Comparison of ENCODE assay signal across 17 cellular contexts in the genomic region with DNA sequence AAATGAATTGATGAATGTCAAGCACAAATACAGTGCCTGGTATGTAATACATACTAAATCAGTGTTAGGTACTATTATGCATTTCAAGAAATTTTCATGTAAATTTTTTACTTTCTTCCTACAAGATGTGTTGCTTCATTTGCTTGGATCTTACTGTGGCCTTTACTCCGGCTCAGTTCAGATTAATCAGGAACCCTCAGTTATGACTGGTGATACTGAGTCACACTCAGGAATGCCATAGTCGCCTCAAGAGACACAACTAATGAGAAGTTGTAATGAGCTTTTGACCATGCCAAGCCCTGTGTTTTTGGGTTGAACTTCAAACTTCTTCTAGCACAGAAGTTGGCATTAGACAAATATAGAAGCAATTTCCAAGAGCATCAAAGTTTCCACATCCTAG.
A peak's percentile ranks its signal among the peaks of the same experiment; 100 is the strongest.
DNase-seq lines count a peak whose midpoint lies in the region; ATAC-seq, FAIRE-seq and TF ChIP-seq lines count a peak whose summit lies in the region.
"Had no signal": no experiment of that assay in that cellular context is flagged by ENCODE, and none has a peak within 500 bp of the region (broad histone marks: within the 10 kb centered on the region; RNA-seq: fewer than 3 reads in every experiment).

No MANE protein-coding gene starts in this region.

- no peak overlapping the region for H2AFZ ChIP-seq in HCT116 (ENCODE audit: low read depth, low read length, poor library complexity, severe bottlenecking)
- no peak overlapping the region for H2AFZ ChIP-seq in keratinocyte (ENCODE audit: control insufficient read depth, low read length)

- H3K9me2 ChIP-seq in HCT116 (ENCODE audit: insufficient read depth), result no peaks in the 10 kb centered on the region

- H3K27ac ChIP-seq in HCT116 (ENCODE audit: low read depth, low read length) (no peak overlapping the region), keratinocyte (ENCODE audit: control insufficient read depth, insufficient read depth, low read length) (no peak overlapping the region), subcutaneous abdominal adipose tissue (ENCODE audit: low read depth, low read length) (peak overlapping the region; percentile 21), sigmoid colon (peak overlapping the region in 2 of 4 donors; percentile 21 to 29)
- H3K27ac ChIP-seq: colonic mucosa, psoas muscle had no signal

- peaks cover 10% of the 10 kb centered on the region for H3K36me3 Mint-ChIP-seq in activated naive CD8-positive, alpha-beta T cell treated with anti-CD3 and anti-CD28 coated beads, Interleukin-2, amount 50 U/mL, for 24 hours (ENCODE audit: low read depth)

- H3K4me1 ChIP-seq in HCT116 (ENCODE audit: control insufficient read depth in 1 of 2, insufficient read depth in 2 of 2, low read length in 2 of 2) (peaks cover 0 to 8% of the 10 kb centered on the region in 2 experiments; a peak in 1 of 4 replicates), keratinocyte (ENCODE audit: control insufficient read depth, extremely low read depth, insufficient read depth, low read length) (peaks cover 4% of the 10 kb centered on the region), subcutaneous abdominal adipose tissue (ENCODE audit: control insufficient read depth in 5 of 5, insufficient read depth in 5 of 5, low read length in 5 of 5) (peaks cover 0 to 21% (median 14%) of the 10 kb centered on the region in 5 donors), sigmoid colon (peaks cover 0 to 8% (median 0%) of the 10 kb centered on the region in 4 donors)
- H3K4me1 ChIP-seq: colonic mucosa had no signal

- CTCF ChIA-PET in HCT116 (lab: Charles Lee), result interaction anchor here (4.2 kb wide), 1 partner anchor 21 kb away, joined by 19 read pairs; no protein-coding TSS in a partner anchor

- TF ChIP-seq POLR2A in HCT116 (IDR thresholded peaks at IDR 0.05; ENCODE audit: borderline replicate concordance, extremely low read depth, insufficient read depth, insufficient read length), result no peak
- TF ChIP-seq POLR2A in sigmoid colon (IDR thresholded peaks at IDR 0.05), result no peak

- intact Hi-C loops in HCT116 (cut with micrococcal nuclease), result no loop called here
- intact Hi-C loops in sigmoid colon (cut with DNase I), result no loop called here

- H3K36me3 ChIP-seq in HCT116 (ENCODE audit: control insufficient read depth in 1 of 2, insufficient read depth in 2 of 2, low read length in 2 of 2) (no peaks in the 10 kb centered on the region), bronchial epithelial cell (ENCODE audit: control insufficient read depth, insufficient read depth, low read length) (no peaks in the 10 kb centered on the region), keratinocyte (ENCODE audit: control insufficient read depth in 2 of 2, extremely low read depth in 1 of 2, insufficient read depth in 2 of 2, low read length in 2 of 2) (no peaks in the 10 kb centered on the region), subcutaneous abdominal adipose tissue (ENCODE audit: control insufficient read depth in 5 of 5, insufficient read depth in 5 of 5, low read length in 5 of 5) (no peaks in the 10 kb centered on the region), sigmoid colon (no peaks in the 10 kb centered on the region)
- H3K36me3 ChIP-seq: colonic mucosa had no signal

- H3K9me3 Mint-ChIP-seq in activated naive CD8-positive, alpha-beta T cell treated with anti-CD3 and anti-CD28 coated beads, Interleukin-2, amount 50 U/mL, for 24 hours, result no peaks in the 10 kb centered on the region
- H3K9me3 Mint-ChIP-seq: activated naive CD4-positive, alpha-beta T cell treated with anti-CD3 and anti-CD28 coated beads, Interleukin-2, amount 50 U/mL, for 24 hours had no signal

- ATAC-seq in HCT116, result no peak
- ATAC-seq in activated naive CD8-positive, alpha-beta T cell treated with anti-CD3 and anti-CD28 coated beads, Interleukin-2, amount 50 U/mL, for 24 hours, result no peak
- ATAC-seq: activated CD4-positive, CD25-positive, alpha-beta regulatory T cell treated with anti-CD3 and anti-CD28 coated beads, Interleukin-2, amount 50 U/mL, for 24 hours had no signal

- no peaks in the 10 kb centered on the region for H4K20me1 ChIP-seq in HCT116 (ENCODE audit: insufficient read depth)
- no peaks in the 10 kb centered on the region for H4K20me1 ChIP-seq in keratinocyte (ENCODE audit: control insufficient read depth, extremely low read depth, insufficient read depth, low read length)

- no peaks in the 10 kb centered on the region for H3K9me3 ChIP-seq in HCT116 (ENCODE audit: control insufficient read depth in 1 of 2, insufficient read depth in 1 of 2, low read depth in 1 of 2, low read length in 2 of 2)
- H3K9me3 ChIP-seq in keratinocyte (ENCODE audit: control insufficient read depth, low read depth, low read length), result no peaks in the 10 kb centered on the region
- no peaks in the 10 kb centered on the region for H3K9me3 ChIP-seq in subcutaneous abdominal adipose tissue (ENCODE audit: control insufficient read depth in 5 of 5, low read length in 5 of 5)
- H3K9me3 ChIP-seq in sigmoid colon, result no peaks in the 10 kb centered on the region
- H3K9me3 ChIP-seq: colonic mucosa, psoas muscle had no signal

- 89 to 92% methylated on average over 2 of the region's 2 CpGs for WGBS in sigmoid colon, 2 donors

- DNase-seq in HCT116 (ENCODE audit: low read depth, low spot score) (no peak), bronchial epithelial cell (ENCODE audit: low read depth) (peak; percentile 81), keratinocyte (ENCODE audit: low read depth, low spot score) (peak; percentile 23), sigmoid colon (no peak), nucleus accumbens (lab: John Stamatoyannopoulos, UW) (no peak), cerebellar cortex (ENCODE audit: low spot score) (no peak)
- no peak for DNase-seq in activated naive CD8-positive, alpha-beta T cell treated with anti-CD3 and anti-CD28 coated beads, Interleukin-2, amount 50 U/mL, for 24 hours
- DNase-seq: activated CD8-positive, alpha-beta memory T cell treated with anti-CD3 and anti-CD28 coated beads, Interleukin-2, amount 50 U/mL, for 48 hours; colonic mucosa; NCI-H1092 treated with DMSO at 0.1 percent for 48 hours; NCI-H446; psoas muscle; stimulated activated CD4-positive, alpha-beta T cell treated with anti-CD3 and anti-CD28 coated beads, Interleukin-1b, Interleukin-23, amount 100 ng/mL, for 48 hours; stimulated activated CD8-positive, alpha-beta memory T cell treated with anti-CD3 and anti-CD28 coated beads, Interleukin-4, amount 100 ng/mL, for 48 hours had no signal

- no peak overlapping the region for H3K27ac Mint-ChIP-seq in activated naive CD8-positive, alpha-beta T cell treated with anti-CD3 and anti-CD28 coated beads, Interleukin-2, amount 50 U/mL, for 24 hours
- H3K27ac Mint-ChIP-seq: activated naive CD4-positive, alpha-beta T cell treated with anti-CD3 and anti-CD28 coated beads, Interleukin-2, amount 50 U/mL, for 24 hours had no signal

- H3K27me3 ChIP-seq in HCT116 (ENCODE audit: insufficient read depth, low read length), result no peaks in the 10 kb centered on the region
- H3K27me3 ChIP-seq in bronchial epithelial cell (ENCODE audit: control insufficient read depth, insufficient read depth, low read length), result no peaks in the 10 kb centered on the region
- no peaks in the 10 kb centered on the region for H3K27me3 ChIP-seq in keratinocyte (ENCODE audit: control insufficient read depth, extremely low read depth, insufficient read depth, low read length)
- H3K27me3 ChIP-seq in subcutaneous abdominal adipose tissue (ENCODE audit: control insufficient read depth in 5 of 5, insufficient read depth in 4 of 5, low read length in 5 of 5), result no peaks in the 10 kb centered on the region
- H3K27me3 ChIP-seq in sigmoid colon, result no peaks in the 10 kb centered on the region
- H3K27me3 ChIP-seq: colonic mucosa had no signal

- dilution Hi-C loops in keratinocyte (cut with MboI; ENCODE audit: extremely low pct_ligation_motif_present, low sequenced_read_pairs), result no loop called here

- RAD21 ChIA-PET in HCT116 (lab: Charles Lee; ENCODE audit: low non-redundant PET in 1 of 2, low total read pairs in 2 of 2, uncharacterized antibody in 2 of 2, unreplicated experiment in 2 of 2), result no interaction called here

- H3K9me1 ChIP-seq in keratinocyte (ENCODE audit: control insufficient read depth, extremely low read depth, insufficient read depth, low read length), result no peaks in the 10 kb centered on the region

- BruUV-seq in HCT116 (replicated peaks; lab: Mats Ljungman, UMichigan), result no TSS peak

- TF ChIP-seq EP300 in sigmoid colon (IDR thresholded peaks at IDR 0.05), result no peak

- no peak for TF ChIP-seq CTCF in HCT116 (IDR thresholded peaks at IDR 0.05 in 2 of 3, conservative IDR thresholded peaks at IDR 0.05 in 1 of 3; ENCODE audit: borderline replicate concordance in 1 of 3, insufficient read depth in 1 of 3, low read depth in 2 of 3, low read length in 2 of 3)
- TF ChIP-seq CTCF in bronchial epithelial cell (IDR thresholded peaks at IDR 0.05; ENCODE audit: insufficient read depth, low read length, severe bottlenecking), result no peak
- TF ChIP-seq CTCF in keratinocyte (optimal IDR thresholded peaks at IDR 0.05 in 1 of 3, IDR thresholded peaks at IDR 0.05 in 1 of 3, conservative IDR thresholded peaks at IDR 0.05 in 1 of 3; ENCODE audit: extremely low read depth in 1 of 3, insufficient read depth in 2 of 3, low read length in 3 of 3), result no peak
- no peak for TF ChIP-seq CTCF in sigmoid colon (IDR thresholded peaks at IDR 0.05)

- FAIRE-seq in bronchial epithelial cell (lab: Jason Lieb, UNC) (no peak), keratinocyte (lab: Jason Lieb, UNC) (peak; percentile 49)

- POLR2A ChIA-PET in HCT116 (lab: Charles Lee), result no interaction called here

- H3K4me2 ChIP-seq in HCT116 (ENCODE audit: low read length), result 0 out of 2 replicates have a peak overlapping the region, but pooled peaks have one; percentile 11
- no peak overlapping the region for H3K4me2 ChIP-seq in keratinocyte (ENCODE audit: control insufficient read depth, extremely low read depth, insufficient read depth, low read depth, low read length)

- H3K4me3 ChIP-seq in HCT116 (replicated peaks in 1 of 2; ENCODE audit: low read depth in 1 of 2, low read length in 2 of 2) (no peak overlapping the region), bronchial epithelial cell (ENCODE audit: low read depth, low read length) (no peak overlapping the region), keratinocyte (ENCODE audit: control insufficient read depth in 2 of 3, extremely low read depth in 1 of 3, insufficient read depth in 2 of 3, low read depth in 1 of 3, low read length in 3 of 3) (no peak overlapping the region), subcutaneous abdominal adipose tissue (ENCODE audit: low read depth in 1 of 5, low read length in 5 of 5) (no peak overlapping the region), sigmoid colon (no peak overlapping the region)
- H3K4me3 ChIP-seq: colonic mucosa, psoas muscle had no signal

- no peaks in the 10 kb centered on the region for H3K27me3 Mint-ChIP-seq in activated naive CD8-positive, alpha-beta T cell treated with anti-CD3 and anti-CD28 coated beads, Interleukin-2, amount 50 U/mL, for 24 hours
- H3K27me3 Mint-ChIP-seq: activated naive CD4-positive, alpha-beta T cell treated with anti-CD3 and anti-CD28 coated beads, Interleukin-2, amount 50 U/mL, for 24 hours had no signal

- H3K79me2 ChIP-seq in HCT116 (ENCODE audit: insufficient read depth, low read length), result no peaks in the 10 kb centered on the region
- H3K79me2 ChIP-seq in keratinocyte (ENCODE audit: control insufficient read depth, insufficient read depth, low read length), result no peaks in the 10 kb centered on the region

- H3K4me1 Mint-ChIP-seq in activated naive CD8-positive, alpha-beta T cell treated with anti-CD3 and anti-CD28 coated beads, Interleukin-2, amount 50 U/mL, for 24 hours, result no peaks in the 10 kb centered on the region
- H3K4me1 Mint-ChIP-seq: activated naive CD4-positive, alpha-beta T cell treated with anti-CD3 and anti-CD28 coated beads, Interleukin-2, amount 50 U/mL, for 24 hours had no signal

- no peak overlapping the region for H3K4me3 Mint-ChIP-seq in activated naive CD8-positive, alpha-beta T cell treated with anti-CD3 and anti-CD28 coated beads, Interleukin-2, amount 50 U/mL, for 24 hours
- H3K4me3 Mint-ChIP-seq: activated naive CD4-positive, alpha-beta T cell treated with anti-CD3 and anti-CD28 coated beads, Interleukin-2, amount 50 U/mL, for 24 hours had no signal

- H3K9ac ChIP-seq in HCT116 (ENCODE audit: low read length) (no peak overlapping the region), keratinocyte (ENCODE audit: control insufficient read depth, extremely low read depth, insufficient read depth, low read length) (no peak overlapping the region), subcutaneous abdominal adipose tissue (ENCODE audit: low read length in 5 of 5) (peak overlapping the region in 1 of 5 donors; percentile 45)

- TF ChIP-seq RAD21 in HCT116 (IDR thresholded peaks at IDR 0.05; ENCODE audit: low read depth), result no peak

Comparison
In these comparisons a context has a peak if more than half of its experiments do, and no peak if none do; other contexts are left out.
1. DNase-seq: peak in bronchial epithelial cell (single experiment) and keratinocyte (single experiment); none in HCT116 (single experiment), activated naive CD8-positive, alpha-beta T cell treated with anti-CD3 and anti-CD28 coated beads, Interleukin-2, amount 50 U/mL, for 24 hours (single experiment), sigmoid colon (single experiment), nucleus accumbens (0 of 56) and cerebellar cortex (single experiment).